ENCODE assay signal across 1 cellular context in the genomic region with DNA sequence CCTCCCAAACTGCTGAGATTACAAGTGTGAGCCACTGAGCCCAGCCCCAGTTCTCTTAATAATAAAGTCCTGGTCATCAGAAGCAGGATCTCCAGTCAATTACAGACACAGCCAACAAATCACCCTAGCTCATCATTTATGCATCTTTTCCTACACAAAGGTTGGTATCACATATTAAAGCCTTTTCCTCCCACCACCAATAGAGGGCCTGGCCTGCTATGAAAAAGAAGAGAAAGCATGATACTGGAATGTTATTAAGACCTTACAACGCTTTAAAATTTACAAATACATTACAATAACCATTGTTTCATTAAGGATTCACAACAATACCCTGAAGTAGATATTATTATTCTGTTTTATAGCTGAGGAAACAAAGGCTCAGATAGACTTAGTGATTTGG.
TF ChIP-seq lines count a peak whose summit lies in the region.

No MANE protein-coding gene starts in this region.

TF ChIP-seq in K562, 482 proteins besides CTCF, POLR2A, EP300 and RAD21:
- TF ChIP-seq POU5F1 (IDR thresholded peaks at IDR 0.05; ENCODE audit: borderline replicate concordance, low read depth, low read length, partially characterized antibody) (no peak), CTCFL (IDR thresholded peaks at IDR 0.05; ENCODE audit: borderline replicate concordance, insufficient read depth, low read depth, low read length, poor library complexity, severe bottlenecking) (peak; percentile 22), DLX4 (CRISPR knock-in tag; IDR thresholded peaks at IDR 0.05) (no peak)
